Comparison of ENCODE assay signal across 8 cellular contexts in genomic region chr19:30227661-30228112, GRCh38.
DNase-seq lines count a peak whose midpoint lies in the region; ATAC-seq, FAIRE-seq and TF ChIP-seq lines count a peak whose summit lies in the region.

No MANE protein-coding gene starts in this region.

- no peak for DNase-seq in AG09309 (ENCODE audit: low read depth)
- DNase-seq in GM18507 (ENCODE audit: extremely low spot score, insufficient read length, low read depth): peak; percentile 42
- DNase-seq in SK-MEL-5 (ENCODE audit: low read depth, low spot score): peak; percentile 74
- DNase-seq in caudate nucleus (lab: John Stamatoyannopoulos, UW): peak in 53 of 61 donors; percentile 19 to 82 (median 58)
- no peak for DNase-seq in kidney epithelial cell (ENCODE audit: low read depth)
- peak in 3 of 4 experiments; percentile 13 to 47 (median 47) for DNase-seq in stimulated activated CD4-positive, alpha-beta T cell treated with anti-CD3 and anti-CD28 coated beads, Interleukin-1b, Interleukin-23, amount 100 ng/mL, for 24 hours (ENCODE audit: low read depth in 4 of 4, low spot score in 1 of 4)
- no peak for DNase-seq in NCI-H2081 treated with DMSO at 0.1 percent for 48 hours (lab: John Stamatoyannopoulos, UW)

- TF ChIP-seq CTCF in AG09309 (IDR thresholded peaks at IDR 0.05; ENCODE audit: control insufficient read depth, insufficient read depth, low read depth, low read length, missing control alignments) (peak; percentile 35), kidney epithelial cell (IDR thresholded peaks at IDR 0.05; ENCODE audit: insufficient read depth, low read length, poor library complexity, severe bottlenecking) (peak; percentile 1)

- ATAC-seq in HG03280 (IDR thresholded peaks at IDR 0.05; ENCODE audit: unreplicated experiment): peak; percentile 76

- no peaks in the 10 kb centered on the region for H3K36me3 ChIP-seq in kidney epithelial cell (ENCODE audit: control insufficient read depth, insufficient read depth, low read length)

- H3K4me3 ChIP-seq in AG09309 (ENCODE audit: control insufficient read depth, low read depth, low read length) (peak overlapping the region; percentile 61), kidney epithelial cell (ENCODE audit: low read depth, low read length) (peak overlapping the region; percentile 46)

- no peak for FAIRE-seq in GM18507 (lab: Jason Lieb, UNC)

- H3K27me3 ChIP-seq in kidney epithelial cell (ENCODE audit: control insufficient read depth, insufficient read depth, low read length): peaks cover 66% of the 10 kb centered on the region

- H3K27ac ChIP-seq in caudate nucleus (ENCODE audit: low read depth, low read length): peak overlapping the region; percentile 62

- in situ Hi-C loops in SK-MEL-5 (cut with HindIII; ENCODE audit: low pct_unique_long_range_greater_than_20kb, low sequenced_read_pairs): no loop called here

Comparison
In these comparisons a context has a peak if more than half of its experiments do, and no peak if none do; other contexts are left out.
1. DNase-seq: peak in GM18507 (single experiment), SK-MEL-5 (single experiment), caudate nucleus (53 of 61) and stimulated activated CD4-positive, alpha-beta T cell treated with anti-CD3 and anti-CD28 coated beads, Interleukin-1b, Interleukin-23, amount 100 ng/mL, for 24 hours (3 of 4); none in AG09309 (single experiment), kidney epithelial cell (single experiment) and NCI-H2081 treated with DMSO at 0.1 percent for 48 hours (single experiment).